In genomic region chr2:238631491-238632180, GRCh38 we compare ENCODE assay signal across 22 cellular contexts.
"Had no signal": no experiment of that assay in that cellular context is flagged by ENCODE, and none has a peak within 500 bp of the region (broad histone marks: within the 10 kb centered on the region; RNA-seq: fewer than 3 reads in every experiment).

No MANE protein-coding gene starts in this region.

- H3K36me3 ChIP-seq: colonic mucosa, gastrocnemius medialis, sigmoid colon, stomach, thyroid gland, upper lobe of left lung, vagina had no signal

- DNase-seq: caudate nucleus; colonic mucosa; effector CD4-positive, alpha-beta T cell; endodermal cell; erythroblast; gastrocnemius medialis; kidney glomerular epithelial cell; mesenchymal stem cell; midbrain; posterior cingulate gyrus; sigmoid colon; stimulated activated CD4-positive, alpha-beta T cell treated with anti-CD3 and anti-CD28 coated beads, Interleukin-2, amount 100 ng/mL, for 24 hours; stimulated activated CD4-positive, alpha-beta T cell treated with anti-CD3 and anti-CD28 coated beads, Interleukin-4, amount 100 ng/mL, for 4 hours; stimulated activated naive CD4-positive, alpha-beta T cell; stomach; thyroid gland had no signal

- FAIRE-seq: endothelial cell of umbilical vein had no signal

- H3K4me3 ChIP-seq: colonic mucosa, gastrocnemius medialis, lung, sigmoid colon, skin epidermis, stomach, thyroid gland, upper lobe of left lung, vagina had no signal

- ATAC-seq: gastrocnemius medialis, left lobe of liver had no signal

- H3K27ac ChIP-seq: colonic mucosa, gastrocnemius medialis, stomach, thyroid gland, upper lobe of left lung, vagina had no signal

- H3K4me1 ChIP-seq: colonic mucosa, gastrocnemius medialis, thyroid gland, upper lobe of left lung, vagina had no signal

- H3K9me3 ChIP-seq: colonic mucosa, sigmoid colon, stomach, thyroid gland, upper lobe of left lung, vagina had no signal

- H3K27me3 ChIP-seq: colonic mucosa, sigmoid colon, thyroid gland, upper lobe of left lung, vagina had no signal
